ENCODE assay signal across 1 cellular context in genomic region chr12:46578190-46578982, GRCh38.
TF ChIP-seq lines count a peak whose summit lies in the region.

No MANE protein-coding gene starts in this region.

TF ChIP-seq in IMR-90, 13 proteins besides CTCF, POLR2A, EP300 and RAD21 (continued from another document):
- TF ChIP-seq, protein P1, sequence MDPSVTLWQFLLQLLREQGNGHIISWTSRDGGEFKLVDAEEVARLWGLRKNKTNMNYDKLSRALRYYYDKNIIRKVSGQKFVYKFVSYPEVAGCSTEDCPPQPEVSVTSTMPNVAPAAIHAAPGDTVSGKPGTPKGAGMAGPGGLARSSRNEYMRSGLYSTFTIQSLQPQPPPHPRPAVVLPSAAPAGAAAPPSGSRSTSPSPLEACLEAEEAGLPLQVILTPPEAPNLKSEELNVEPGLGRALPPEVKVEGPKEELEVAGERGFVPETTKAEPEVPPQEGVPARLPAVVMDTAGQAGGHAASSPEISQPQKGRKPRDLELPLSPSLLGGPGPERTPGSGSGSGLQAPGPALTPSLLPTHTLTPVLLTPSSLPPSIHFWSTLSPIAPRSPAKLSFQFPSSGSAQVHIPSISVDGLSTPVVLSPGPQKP (IDR thresholded peaks at IDR 0.05; ENCODE audit: borderline replicate concordance, low read depth, low read length), result no peak
- TF ChIP-seq, protein P2, sequence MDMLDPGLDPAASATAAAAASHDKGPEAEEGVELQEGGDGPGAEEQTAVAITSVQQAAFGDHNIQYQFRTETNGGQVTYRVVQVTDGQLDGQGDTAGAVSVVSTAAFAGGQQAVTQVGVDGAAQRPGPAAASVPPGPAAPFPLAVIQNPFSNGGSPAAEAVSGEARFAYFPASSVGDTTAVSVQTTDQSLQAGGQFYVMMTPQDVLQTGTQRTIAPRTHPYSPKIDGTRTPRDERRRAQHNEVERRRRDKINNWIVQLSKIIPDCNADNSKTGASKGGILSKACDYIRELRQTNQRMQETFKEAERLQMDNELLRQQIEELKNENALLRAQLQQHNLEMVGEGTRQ (IDR thresholded peaks at IDR 0.05; ENCODE audit: low read depth, low read length), result no peak
- TF ChIP-seq CHD1 (IDR thresholded peaks at IDR 0.05; ENCODE audit: low read depth, low read length) (no peak), BHLHE40 (IDR thresholded peaks at IDR 0.05; ENCODE audit: low read depth, low read length) (no peak), MAFK (IDR thresholded peaks at IDR 0.05; ENCODE audit: low read depth, low read length) (no peak), FOS (IDR thresholded peaks at IDR 0.05; ENCODE audit: low read depth, low read length) (no peak), CEBPB (IDR thresholded peaks at IDR 0.05; ENCODE audit: low read depth, low read length) (no peak), MXI1 (IDR thresholded peaks at IDR 0.05; ENCODE audit: borderline replicate concordance, low read depth, low read length) (no peak), SMC3 (IDR thresholded peaks at IDR 0.05; ENCODE audit: low read depth, low read length) (no peak), MAZ (IDR thresholded peaks at IDR 0.05; ENCODE audit: borderline replicate concordance, low read depth, low read length) (no peak)
